1 cellular context compared by ENCODE assay signal in the genomic region with DNA sequence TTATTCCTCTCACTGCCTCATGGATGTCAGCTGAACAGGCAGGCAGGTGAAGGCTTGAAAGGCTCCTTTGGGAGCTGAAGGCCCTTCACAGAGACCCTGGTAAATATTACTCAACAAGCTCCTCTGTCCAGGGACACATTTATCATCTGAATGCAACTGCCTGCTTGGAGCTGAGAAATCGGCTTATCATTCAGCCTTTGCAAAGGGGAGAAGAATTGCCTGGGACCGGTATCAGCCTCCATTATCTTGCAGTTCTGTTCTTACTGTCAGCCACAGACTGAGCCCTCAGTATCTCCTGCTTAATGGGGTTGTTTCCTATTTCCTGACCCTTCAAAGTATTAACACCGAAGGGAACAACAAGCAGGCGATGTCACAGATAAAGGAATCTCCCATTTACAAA.
A peak's percentile ranks its signal among the peaks of the same experiment; 100 is the strongest.
TF ChIP-seq lines count a peak whose summit lies in the region.

No MANE protein-coding gene starts in this region.

TF ChIP-seq in K562, 482 proteins besides CTCF, POLR2A, EP300 and RAD21 (continued from another document):
- TF ChIP-seq, protein P1, sequence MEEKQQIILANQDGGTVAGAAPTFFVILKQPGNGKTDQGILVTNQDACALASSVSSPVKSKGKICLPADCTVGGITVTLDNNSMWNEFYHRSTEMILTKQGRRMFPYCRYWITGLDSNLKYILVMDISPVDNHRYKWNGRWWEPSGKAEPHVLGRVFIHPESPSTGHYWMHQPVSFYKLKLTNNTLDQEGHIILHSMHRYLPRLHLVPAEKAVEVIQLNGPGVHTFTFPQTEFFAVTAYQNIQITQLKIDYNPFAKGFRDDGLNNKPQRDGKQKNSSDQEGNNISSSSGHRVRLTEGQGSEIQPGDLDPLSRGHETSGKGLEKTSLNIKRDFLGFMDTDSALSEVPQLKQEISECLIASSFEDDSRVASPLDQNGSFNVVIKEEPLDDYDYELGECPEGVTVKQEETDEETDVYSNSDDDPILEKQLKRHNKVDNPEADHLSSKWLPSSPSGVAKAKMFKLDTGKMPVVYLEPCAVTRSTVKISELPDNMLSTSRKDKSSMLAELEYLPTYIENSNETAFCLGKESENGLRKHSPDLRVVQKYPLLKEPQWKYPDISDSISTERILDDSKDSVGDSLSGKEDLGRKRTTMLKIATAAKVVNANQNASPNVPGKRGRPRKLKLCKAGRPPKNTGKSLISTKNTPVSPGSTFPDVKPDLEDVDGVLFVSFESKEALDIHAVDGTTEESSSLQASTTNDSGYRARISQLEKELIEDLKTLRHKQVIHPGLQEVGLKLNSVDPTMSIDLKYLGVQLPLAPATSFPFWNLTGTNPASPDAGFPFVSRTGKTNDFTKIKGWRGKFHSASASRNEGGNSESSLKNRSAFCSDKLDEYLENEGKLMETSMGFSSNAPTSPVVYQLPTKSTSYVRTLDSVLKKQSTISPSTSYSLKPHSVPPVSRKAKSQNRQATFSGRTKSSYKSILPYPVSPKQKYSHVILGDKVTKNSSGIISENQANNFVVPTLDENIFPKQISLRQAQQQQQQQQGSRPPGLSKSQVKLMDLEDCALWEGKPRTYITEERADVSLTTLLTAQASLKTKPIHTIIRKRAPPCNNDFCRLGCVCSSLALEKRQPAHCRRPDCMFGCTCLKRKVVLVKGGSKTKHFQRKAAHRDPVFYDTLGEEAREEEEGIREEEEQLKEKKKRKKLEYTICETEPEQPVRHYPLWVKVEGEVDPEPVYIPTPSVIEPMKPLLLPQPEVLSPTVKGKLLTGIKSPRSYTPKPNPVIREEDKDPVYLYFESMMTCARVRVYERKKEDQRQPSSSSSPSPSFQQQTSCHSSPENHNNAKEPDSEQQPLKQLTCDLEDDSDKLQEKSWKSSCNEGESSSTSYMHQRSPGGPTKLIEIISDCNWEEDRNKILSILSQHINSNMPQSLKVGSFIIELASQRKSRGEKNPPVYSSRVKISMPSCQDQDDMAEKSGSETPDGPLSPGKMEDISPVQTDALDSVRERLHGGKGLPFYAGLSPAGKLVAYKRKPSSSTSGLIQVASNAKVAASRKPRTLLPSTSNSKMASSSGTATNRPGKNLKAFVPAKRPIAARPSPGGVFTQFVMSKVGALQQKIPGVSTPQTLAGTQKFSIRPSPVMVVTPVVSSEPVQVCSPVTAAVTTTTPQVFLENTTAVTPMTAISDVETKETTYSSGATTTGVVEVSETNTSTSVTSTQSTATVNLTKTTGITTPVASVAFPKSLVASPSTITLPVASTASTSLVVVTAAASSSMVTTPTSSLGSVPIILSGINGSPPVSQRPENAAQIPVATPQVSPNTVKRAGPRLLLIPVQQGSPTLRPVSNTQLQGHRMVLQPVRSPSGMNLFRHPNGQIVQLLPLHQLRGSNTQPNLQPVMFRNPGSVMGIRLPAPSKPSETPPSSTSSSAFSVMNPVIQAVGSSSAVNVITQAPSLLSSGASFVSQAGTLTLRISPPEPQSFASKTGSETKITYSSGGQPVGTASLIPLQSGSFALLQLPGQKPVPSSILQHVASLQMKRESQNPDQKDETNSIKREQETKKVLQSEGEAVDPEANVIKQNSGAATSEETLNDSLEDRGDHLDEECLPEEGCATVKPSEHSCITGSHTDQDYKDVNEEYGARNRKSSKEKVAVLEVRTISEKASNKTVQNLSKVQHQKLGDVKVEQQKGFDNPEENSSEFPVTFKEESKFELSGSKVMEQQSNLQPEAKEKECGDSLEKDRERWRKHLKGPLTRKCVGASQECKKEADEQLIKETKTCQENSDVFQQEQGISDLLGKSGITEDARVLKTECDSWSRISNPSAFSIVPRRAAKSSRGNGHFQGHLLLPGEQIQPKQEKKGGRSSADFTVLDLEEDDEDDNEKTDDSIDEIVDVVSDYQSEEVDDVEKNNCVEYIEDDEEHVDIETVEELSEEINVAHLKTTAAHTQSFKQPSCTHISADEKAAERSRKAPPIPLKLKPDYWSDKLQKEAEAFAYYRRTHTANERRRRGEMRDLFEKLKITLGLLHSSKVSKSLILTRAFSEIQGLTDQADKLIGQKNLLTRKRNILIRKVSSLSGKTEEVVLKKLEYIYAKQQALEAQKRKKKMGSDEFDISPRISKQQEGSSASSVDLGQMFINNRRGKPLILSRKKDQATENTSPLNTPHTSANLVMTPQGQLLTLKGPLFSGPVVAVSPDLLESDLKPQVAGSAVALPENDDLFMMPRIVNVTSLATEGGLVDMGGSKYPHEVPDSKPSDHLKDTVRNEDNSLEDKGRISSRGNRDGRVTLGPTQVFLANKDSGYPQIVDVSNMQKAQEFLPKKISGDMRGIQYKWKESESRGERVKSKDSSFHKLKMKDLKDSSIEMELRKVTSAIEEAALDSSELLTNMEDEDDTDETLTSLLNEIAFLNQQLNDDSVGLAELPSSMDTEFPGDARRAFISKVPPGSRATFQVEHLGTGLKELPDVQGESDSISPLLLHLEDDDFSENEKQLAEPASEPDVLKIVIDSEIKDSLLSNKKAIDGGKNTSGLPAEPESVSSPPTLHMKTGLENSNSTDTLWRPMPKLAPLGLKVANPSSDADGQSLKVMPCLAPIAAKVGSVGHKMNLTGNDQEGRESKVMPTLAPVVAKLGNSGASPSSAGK (IDR thresholded peaks at IDR 0.05): no peak
- TF ChIP-seq DPF2 (IDR thresholded peaks at IDR 0.05): peak; percentile 28; the same call in 1 of the 2 replicates
- TF ChIP-seq ZBTB7A (IDR thresholded peaks at IDR 0.05; ENCODE audit: borderline replicate concordance, control insufficient read depth, low read depth, low read length): no peak
- TF ChIP-seq TCF3 (CRISPR knock-in tag; IDR thresholded peaks at IDR 0.05): peak; percentile 36
- peak; percentile 34; the same call in 1 of the 2 replicates for TF ChIP-seq CBFA2T2 (conservative IDR thresholded peaks at IDR 0.05)
- no peak for TF ChIP-seq HSF4 (CRISPR knock-in tag; IDR thresholded peaks at IDR 0.05; ENCODE audit: borderline replicate concordance)
- TF ChIP-seq, protein P2, sequence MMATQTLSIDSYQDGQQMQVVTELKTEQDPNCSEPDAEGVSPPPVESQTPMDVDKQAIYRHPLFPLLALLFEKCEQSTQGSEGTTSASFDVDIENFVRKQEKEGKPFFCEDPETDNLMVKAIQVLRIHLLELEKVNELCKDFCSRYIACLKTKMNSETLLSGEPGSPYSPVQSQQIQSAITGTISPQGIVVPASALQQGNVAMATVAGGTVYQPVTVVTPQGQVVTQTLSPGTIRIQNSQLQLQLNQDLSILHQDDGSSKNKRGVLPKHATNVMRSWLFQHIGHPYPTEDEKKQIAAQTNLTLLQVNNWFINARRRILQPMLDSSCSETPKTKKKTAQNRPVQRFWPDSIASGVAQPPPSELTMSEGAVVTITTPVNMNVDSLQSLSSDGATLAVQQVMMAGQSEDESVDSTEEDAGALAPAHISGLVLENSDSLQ (IDR thresholded peaks at IDR 0.05): 0 out of 2 replicates have a peak, but pooled peaks have one; percentile 38
- no peak for TF ChIP-seq FOXM1 (IDR thresholded peaks at IDR 0.05; ENCODE audit: low read depth)
- no peak for TF ChIP-seq FOXM1 (CRISPR knock-in tag; IDR thresholded peaks at IDR 0.05; ENCODE audit: low read depth)
- peak; percentile 36 for TF ChIP-seq ARID1B (IDR thresholded peaks at IDR 0.05)
- no peak for TF ChIP-seq SREBF2 (CRISPR knock-in tag; IDR thresholded peaks at IDR 0.05)
- TF ChIP-seq, protein P3, sequence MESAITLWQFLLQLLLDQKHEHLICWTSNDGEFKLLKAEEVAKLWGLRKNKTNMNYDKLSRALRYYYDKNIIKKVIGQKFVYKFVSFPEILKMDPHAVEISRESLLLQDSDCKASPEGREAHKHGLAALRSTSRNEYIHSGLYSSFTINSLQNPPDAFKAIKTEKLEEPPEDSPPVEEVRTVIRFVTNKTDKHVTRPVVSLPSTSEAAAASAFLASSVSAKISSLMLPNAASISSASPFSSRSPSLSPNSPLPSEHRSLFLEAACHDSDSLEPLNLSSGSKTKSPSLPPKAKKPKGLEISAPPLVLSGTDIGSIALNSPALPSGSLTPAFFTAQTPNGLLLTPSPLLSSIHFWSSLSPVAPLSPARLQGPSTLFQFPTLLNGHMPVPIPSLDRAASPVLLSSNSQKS (CRISPR knock-in tag; IDR thresholded peaks at IDR 0.05): no peak
- TF ChIP-seq ZNF583 (CRISPR knock-in tag; IDR thresholded peaks at IDR 0.05): no peak
- no peak for TF ChIP-seq ATF1 (CRISPR knock-in tag; IDR thresholded peaks at IDR 0.05)
- no peak for TF ChIP-seq ATF1 (tag; IDR thresholded peaks at IDR 0.05)
- peak; percentile 60 for TF ChIP-seq MEIS2 (IDR thresholded peaks at IDR 0.05; ENCODE audit: partially characterized antibody)
- peak; percentile 72 for TF ChIP-seq CBFA2T3 (IDR thresholded peaks at IDR 0.05)
